Comparison of ENCODE assay signal across 1 cellular context in the genomic region with DNA sequence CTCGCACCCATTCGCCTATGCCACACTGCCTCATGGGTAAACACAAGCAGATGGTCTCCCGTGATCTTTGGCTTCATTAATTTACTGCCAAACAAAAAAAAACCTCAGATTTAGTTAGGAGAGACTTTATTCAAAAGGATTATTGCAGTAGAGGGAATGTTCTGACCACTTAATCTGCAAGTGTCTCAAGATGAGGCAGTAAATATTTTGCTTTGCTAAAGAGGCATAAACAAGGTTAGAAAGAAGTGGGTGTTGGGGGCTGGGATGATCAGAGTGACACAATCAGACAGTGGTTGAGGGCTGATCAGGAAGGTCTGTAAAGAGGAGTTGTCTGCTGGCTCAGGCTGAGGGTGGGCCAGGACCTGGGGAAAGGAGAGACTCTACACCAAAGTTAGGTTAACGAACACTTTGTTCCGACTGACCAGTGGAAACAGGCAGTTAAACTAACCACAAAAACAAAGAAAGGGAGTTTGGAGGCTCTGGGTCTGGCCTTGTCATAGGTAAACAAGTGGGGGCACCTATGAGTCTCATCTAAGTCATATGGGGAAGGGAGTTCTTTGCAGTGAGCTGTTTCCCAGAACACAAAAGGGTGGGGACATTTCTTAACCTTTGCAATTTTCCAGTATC.
TF ChIP-seq lines count a peak whose summit lies in the region.

No MANE protein-coding gene starts in this region.

TF ChIP-seq in GM23338, 12 proteins besides CTCF, POLR2A, EP300 and RAD21 (continued from another document):
- TF ChIP-seq CREB1 (CRISPR knock-in tag; IDR thresholded peaks at IDR 0.05; ENCODE audit: low read depth): no peak
- no peak for TF ChIP-seq EZH2phosphoT487 (IDR thresholded peaks at IDR 0.05; ENCODE audit: unreplicated experiment)
- TF ChIP-seq POLR2AphosphoS5 (IDR thresholded peaks at IDR 0.05; ENCODE audit: low read depth): no peak
- TF ChIP-seq, protein P1, sequence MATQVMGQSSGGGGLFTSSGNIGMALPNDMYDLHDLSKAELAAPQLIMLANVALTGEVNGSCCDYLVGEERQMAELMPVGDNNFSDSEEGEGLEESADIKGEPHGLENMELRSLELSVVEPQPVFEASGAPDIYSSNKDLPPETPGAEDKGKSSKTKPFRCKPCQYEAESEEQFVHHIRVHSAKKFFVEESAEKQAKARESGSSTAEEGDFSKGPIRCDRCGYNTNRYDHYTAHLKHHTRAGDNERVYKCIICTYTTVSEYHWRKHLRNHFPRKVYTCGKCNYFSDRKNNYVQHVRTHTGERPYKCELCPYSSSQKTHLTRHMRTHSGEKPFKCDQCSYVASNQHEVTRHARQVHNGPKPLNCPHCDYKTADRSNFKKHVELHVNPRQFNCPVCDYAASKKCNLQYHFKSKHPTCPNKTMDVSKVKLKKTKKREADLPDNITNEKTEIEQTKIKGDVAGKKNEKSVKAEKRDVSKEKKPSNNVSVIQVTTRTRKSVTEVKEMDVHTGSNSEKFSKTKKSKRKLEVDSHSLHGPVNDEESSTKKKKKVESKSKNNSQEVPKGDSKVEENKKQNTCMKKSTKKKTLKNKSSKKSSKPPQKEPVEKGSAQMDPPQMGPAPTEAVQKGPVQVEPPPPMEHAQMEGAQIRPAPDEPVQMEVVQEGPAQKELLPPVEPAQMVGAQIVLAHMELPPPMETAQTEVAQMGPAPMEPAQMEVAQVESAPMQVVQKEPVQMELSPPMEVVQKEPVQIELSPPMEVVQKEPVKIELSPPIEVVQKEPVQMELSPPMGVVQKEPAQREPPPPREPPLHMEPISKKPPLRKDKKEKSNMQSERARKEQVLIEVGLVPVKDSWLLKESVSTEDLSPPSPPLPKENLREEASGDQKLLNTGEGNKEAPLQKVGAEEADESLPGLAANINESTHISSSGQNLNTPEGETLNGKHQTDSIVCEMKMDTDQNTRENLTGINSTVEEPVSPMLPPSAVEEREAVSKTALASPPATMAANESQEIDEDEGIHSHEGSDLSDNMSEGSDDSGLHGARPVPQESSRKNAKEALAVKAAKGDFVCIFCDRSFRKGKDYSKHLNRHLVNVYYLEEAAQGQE (IDR thresholded peaks at IDR 0.05; ENCODE audit: unreplicated experiment): no peak
- TF ChIP-seq EZH2 (IDR thresholded peaks at IDR 0.05; ENCODE audit: low read depth, unreplicated experiment): no peak
- TF ChIP-seq STAT1 (IDR thresholded peaks at IDR 0.05; ENCODE audit: unreplicated experiment): no peak
- TF ChIP-seq ZNF331 (CRISPR knock-in tag; IDR thresholded peaks at IDR 0.05; ENCODE audit: low read depth): no peak
- TF ChIP-seq NANOG (IDR thresholded peaks at IDR 0.05; ENCODE audit: borderline replicate concordance): no peak
- TF ChIP-seq, protein P2, sequence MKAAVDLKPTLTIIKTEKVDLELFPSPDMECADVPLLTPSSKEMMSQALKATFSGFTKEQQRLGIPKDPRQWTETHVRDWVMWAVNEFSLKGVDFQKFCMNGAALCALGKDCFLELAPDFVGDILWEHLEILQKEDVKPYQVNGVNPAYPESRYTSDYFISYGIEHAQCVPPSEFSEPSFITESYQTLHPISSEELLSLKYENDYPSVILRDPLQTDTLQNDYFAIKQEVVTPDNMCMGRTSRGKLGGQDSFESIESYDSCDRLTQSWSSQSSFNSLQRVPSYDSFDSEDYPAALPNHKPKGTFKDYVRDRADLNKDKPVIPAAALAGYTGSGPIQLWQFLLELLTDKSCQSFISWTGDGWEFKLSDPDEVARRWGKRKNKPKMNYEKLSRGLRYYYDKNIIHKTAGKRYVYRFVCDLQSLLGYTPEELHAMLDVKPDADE (IDR thresholded peaks at IDR 0.05): no peak
- TF ChIP-seq, protein P3, sequence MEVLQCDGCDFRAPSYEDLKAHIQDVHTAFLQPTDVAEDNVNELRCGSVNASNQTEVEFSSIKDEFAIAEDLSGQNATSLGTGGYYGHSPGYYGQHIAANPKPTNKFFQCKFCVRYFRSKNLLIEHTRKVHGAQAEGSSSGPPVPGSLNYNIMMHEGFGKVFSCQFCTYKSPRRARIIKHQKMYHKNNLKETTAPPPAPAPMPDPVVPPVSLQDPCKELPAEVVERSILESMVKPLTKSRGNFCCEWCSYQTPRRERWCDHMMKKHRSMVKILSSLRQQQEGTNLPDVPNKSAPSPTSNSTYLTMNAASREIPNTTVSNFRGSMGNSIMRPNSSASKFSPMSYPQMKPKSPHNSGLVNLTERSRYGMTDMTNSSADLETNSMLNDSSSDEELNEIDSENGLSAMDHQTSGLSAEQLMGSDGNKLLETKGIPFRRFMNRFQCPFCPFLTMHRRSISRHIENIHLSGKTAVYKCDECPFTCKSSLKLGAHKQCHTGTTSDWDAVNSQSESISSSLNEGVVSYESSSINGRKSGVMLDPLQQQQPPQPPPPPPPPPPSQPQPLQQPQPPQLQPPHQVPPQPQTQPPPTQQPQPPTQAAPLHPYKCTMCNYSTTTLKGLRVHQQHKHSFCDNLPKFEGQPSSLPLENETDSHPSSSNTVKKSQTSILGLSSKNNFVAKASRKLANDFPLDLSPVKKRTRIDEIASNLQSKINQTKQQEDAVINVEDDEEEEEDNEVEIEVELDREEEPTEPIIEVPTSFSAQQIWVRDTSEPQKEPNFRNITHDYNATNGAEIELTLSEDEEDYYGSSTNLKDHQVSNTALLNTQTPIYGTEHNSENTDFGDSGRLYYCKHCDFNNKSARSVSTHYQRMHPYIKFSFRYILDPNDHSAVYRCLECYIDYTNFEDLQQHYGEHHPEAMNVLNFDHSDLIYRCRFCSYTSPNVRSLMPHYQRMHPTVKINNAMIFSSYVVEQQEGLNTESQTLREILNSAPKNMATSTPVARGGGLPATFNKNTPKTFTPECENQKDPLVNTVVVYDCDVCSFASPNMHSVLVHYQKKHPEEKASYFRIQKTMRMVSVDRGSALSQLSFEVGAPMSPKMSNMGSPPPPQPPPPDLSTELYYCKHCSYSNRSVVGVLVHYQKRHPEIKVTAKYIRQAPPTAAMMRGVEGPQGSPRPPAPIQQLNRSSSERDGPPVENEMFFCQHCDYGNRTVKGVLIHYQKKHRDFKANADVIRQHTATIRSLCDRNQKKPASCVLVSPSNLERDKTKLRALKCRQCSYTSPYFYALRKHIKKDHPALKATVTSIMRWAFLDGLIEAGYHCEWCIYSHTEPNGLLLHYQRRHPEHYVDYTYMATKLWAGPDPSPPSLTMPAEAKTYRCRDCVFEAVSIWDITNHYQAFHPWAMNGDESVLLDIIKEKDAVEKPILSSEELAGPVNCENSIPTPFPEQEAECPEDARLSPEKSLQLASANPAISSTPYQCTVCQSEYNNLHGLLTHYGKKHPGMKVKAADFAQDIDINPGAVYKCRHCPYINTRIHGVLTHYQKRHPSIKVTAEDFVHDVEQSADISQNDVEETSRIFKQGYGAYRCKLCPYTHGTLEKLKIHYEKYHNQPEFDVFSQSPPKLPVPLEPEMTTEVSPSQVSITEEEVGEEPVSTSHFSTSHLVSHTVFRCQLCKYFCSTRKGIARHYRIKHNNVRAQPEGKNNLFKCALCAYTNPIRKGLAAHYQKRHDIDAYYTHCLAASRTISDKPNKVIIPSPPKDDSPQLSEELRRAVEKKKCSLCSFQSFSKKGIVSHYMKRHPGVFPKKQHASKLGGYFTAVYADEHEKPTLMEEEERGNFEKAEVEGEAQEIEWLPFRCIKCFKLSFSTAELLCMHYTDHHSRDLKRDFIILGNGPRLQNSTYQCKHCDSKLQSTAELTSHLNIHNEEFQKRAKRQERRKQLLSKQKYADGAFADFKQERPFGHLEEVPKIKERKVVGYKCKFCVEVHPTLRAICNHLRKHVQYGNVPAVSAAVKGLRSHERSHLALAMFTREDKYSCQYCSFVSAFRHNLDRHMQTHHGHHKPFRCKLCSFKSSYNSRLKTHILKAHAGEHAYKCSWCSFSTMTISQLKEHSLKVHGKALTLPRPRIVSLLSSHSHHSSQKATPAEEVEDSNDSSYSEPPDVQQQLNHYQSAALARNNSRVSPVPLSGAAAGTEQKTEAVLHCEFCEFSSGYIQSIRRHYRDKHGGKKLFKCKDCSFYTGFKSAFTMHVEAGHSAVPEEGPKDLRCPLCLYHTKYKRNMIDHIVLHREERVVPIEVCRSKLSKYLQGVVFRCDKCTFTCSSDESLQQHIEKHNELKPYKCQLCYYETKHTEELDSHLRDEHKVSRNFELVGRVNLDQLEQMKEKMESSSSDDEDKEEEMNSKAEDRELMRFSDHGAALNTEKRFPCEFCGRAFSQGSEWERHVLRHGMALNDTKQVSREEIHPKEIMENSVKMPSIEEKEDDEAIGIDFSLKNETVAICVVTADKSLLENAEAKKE (CRISPR knock-in tag; IDR thresholded peaks at IDR 0.05): no peak
- TF ChIP-seq JUNB (IDR thresholded peaks at IDR 0.05; ENCODE audit: unreplicated experiment): no peak
